20 cellular contexts compared by ENCODE assay signal in the genomic region with DNA sequence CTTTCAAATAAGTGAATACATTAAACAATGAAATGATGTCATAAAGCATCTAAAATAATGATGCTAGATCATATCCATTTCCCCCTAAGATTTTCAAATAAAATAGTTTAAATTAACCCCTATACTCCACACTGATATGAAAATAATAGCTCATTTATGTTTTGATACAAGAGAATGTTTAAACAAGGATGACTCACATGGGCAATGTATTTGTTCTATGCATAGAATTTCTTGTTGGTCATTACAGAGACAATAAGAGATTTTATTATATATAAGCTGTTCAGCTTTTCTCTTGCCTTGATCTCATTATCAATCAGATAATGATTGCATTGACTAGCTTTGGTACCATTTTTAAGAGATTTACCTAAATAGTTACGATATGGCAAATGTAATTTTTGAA.
DNase-seq lines count a peak whose midpoint lies in the region; ATAC-seq, FAIRE-seq and TF ChIP-seq lines count a peak whose summit lies in the region.
"Had no signal": no experiment of that assay in that cellular context is flagged by ENCODE, and none has a peak within 500 bp of the region (broad histone marks: within the 10 kb centered on the region; RNA-seq: fewer than 3 reads in every experiment).

No MANE protein-coding gene starts in this region.

- DNase-seq in A549 (ENCODE audit: low read depth in 1 of 2, low spot score in 1 of 2) (no peak), bronchial epithelial cell (ENCODE audit: low read depth) (peak; percentile 60), middle frontal gyrus (ENCODE audit: extremely low spot score, low spot score) (no peak), HuH-7.5 (ENCODE audit: low spot score) (no peak), DMS153 (lab: John Stamatoyannopoulos, UW) (no peak)
- DNase-seq: AML-193; Caco-2; CD8-positive, alpha-beta memory T cell; DMS79; GOT3; H9 had no signal

- WGBS in A549 (ENCODE audit: missing lambda C conversion rate): 79% methylated on average over 1 of the region's 1 CpG

- TF ChIP-seq CTCF in A549 (IDR thresholded peaks at IDR 0.05) (no peak), HEK293 (tag by site-specific recombination; IDR thresholded peaks at IDR 0.05) (no peak), bronchial epithelial cell (IDR thresholded peaks at IDR 0.05; ENCODE audit: insufficient read depth, low read length, severe bottlenecking) (no peak)

- TF ChIP-seq EP300 in A549 (IDR thresholded peaks at IDR 0.05): no peak

- no peak overlapping the region for H3K4me3 ChIP-seq in A549
- H3K4me3 ChIP-seq in HEK293 (ENCODE audit: low read depth, low read length): no peak overlapping the region
- H3K4me3 ChIP-seq in bronchial epithelial cell (ENCODE audit: low read depth, low read length): no peak overlapping the region
- H3K4me3 ChIP-seq: BLaER1, K562 had no signal

- CTCF ChIA-PET in A549 (lab: Yijun Ruan, JAX) (no interaction called here), HEK293 (lab: Yijun Ruan, JAX) (interaction anchor here (1.3 kb wide), 1 partner anchor 90 kb away, joined by 4 read pairs; no protein-coding TSS in a partner anchor)

- no peaks in the 10 kb centered on the region for H3K27me3 ChIP-seq in bronchial epithelial cell (ENCODE audit: control insufficient read depth, insufficient read depth, low read length)
- H3K27me3 ChIP-seq: BLaER1 had no signal

- FAIRE-seq in A549 (lab: Jason Lieb, UNC) (no peak), bronchial epithelial cell (lab: Jason Lieb, UNC) (no peak), islet of Langerhans (lab: Jason Lieb, UNC) (peak; percentile 71)
- FAIRE-seq: G401.6, GM12891, GM19239, K562 had no signal

- TF ChIP-seq RAD21 in A549 (conservative IDR thresholded peaks at IDR 0.05 in 1 of 2, IDR thresholded peaks at IDR 0.05 in 1 of 2): no peak

- ATAC-seq in A549 (no peak), HG03175 (IDR thresholded peaks at IDR 0.05; ENCODE audit: unreplicated experiment) (no peak)
- ATAC-seq: K562 had no signal

- POLR2A ChIA-PET in A549 (lab: Yijun Ruan, JAX): no interaction called here
- POLR2A ChIA-PET in HEK293 (lab: Yijun Ruan, JAX): no interaction called here

- H3K36me3 ChIP-seq in HEK293 (ENCODE audit: control insufficient read depth in 2 of 2, insufficient read depth in 1 of 2, low read length in 2 of 2) (no peaks in the 10 kb centered on the region), bronchial epithelial cell (ENCODE audit: control insufficient read depth, insufficient read depth, low read length) (no peaks in the 10 kb centered on the region)
- H3K36me3 ChIP-seq: BLaER1 had no signal

- peaks cover 11% of the 10 kb centered on the region; the same call in 2 of the 3 replicates for H3K4me1 ChIP-seq in A549
- H3K4me1 ChIP-seq in HEK293 (ENCODE audit: control insufficient read depth, insufficient read depth, low read length): no peaks in the 10 kb centered on the region
- H3K4me1 ChIP-seq: BLaER1, Caco-2 had no signal

- H3K27ac ChIP-seq in A549 (no peak overlapping the region), HEK293 (ENCODE audit: extremely low read depth, low read depth, low read length) (no peak overlapping the region)
- H3K27ac ChIP-seq: 22Rv1, BLaER1 had no signal

- peak overlapping the region; percentile 51 for H3K4me2 ChIP-seq in A549
- H3K4me2 ChIP-seq: BLaER1 had no signal

- TF ChIP-seq POLR2A in A549 (IDR thresholded peaks at IDR 0.05; ENCODE audit: low read length): no peak

- no peaks in the 10 kb centered on the region for H3K9me3 ChIP-seq in A549
- H3K9me3 ChIP-seq in HEK293 (ENCODE audit: control insufficient read depth, insufficient read depth, low read depth, low read length): no peaks in the 10 kb centered on the region
- H3K9me3 ChIP-seq: BLaER1, Caco-2 had no signal

TF ChIP-seq in A549, 52 proteins besides CTCF, POLR2A, EP300 and RAD21:
- TF ChIP-seq KDM5A (IDR thresholded peaks at IDR 0.05): no peak
- TF ChIP-seq CHD2 (IDR thresholded peaks at IDR 0.05; ENCODE audit: low read length, partially characterized antibody): no peak
- no peak for TF ChIP-seq HOXA7 (CRISPR knock-in tag; IDR thresholded peaks at IDR 0.05)

TF ChIP-seq in HEK293, 187 proteins besides CTCF, POLR2A, EP300 and RAD21:
- TF ChIP-seq, protein P1, sequence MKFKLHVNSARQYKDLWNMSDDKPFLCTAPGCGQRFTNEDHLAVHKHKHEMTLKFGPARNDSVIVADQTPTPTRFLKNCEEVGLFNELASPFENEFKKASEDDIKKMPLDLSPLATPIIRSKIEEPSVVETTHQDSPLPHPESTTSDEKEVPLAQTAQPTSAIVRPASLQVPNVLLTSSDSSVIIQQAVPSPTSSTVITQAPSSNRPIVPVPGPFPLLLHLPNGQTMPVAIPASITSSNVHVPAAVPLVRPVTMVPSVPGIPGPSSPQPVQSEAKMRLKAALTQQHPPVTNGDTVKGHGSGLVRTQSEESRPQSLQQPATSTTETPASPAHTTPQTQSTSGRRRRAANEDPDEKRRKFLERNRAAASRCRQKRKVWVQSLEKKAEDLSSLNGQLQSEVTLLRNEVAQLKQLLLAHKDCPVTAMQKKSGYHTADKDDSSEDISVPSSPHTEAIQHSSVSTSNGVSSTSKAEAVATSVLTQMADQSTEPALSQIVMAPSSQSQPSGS (tag by site-specific recombination; IDR thresholded peaks at IDR 0.05; ENCODE audit: low read depth): 0 out of 2 replicates have a peak, but pooled peaks have one; percentile 20
- no peak for TF ChIP-seq ZNF596 (tag by site-specific recombination; IDR thresholded peaks at IDR 0.05)
